ENCODE assay signal across 1 cellular context in genomic region chr4:94152466-94152865, GRCh38.
A peak's percentile ranks its signal among the peaks of the same experiment; 100 is the strongest.
TF ChIP-seq lines count a peak whose summit lies in the region.

No MANE protein-coding gene starts in this region.

TF ChIP-seq in K562, 482 proteins besides CTCF, POLR2A, EP300 and RAD21 (continued from another document):
- TF ChIP-seq CHAMP1 (IDR thresholded peaks at IDR 0.05) (no peak), NCOR1 (IDR thresholded peaks at IDR 0.05) (peak; percentile 9; the same call in 1 of the 2 replicates), KDM2B (CRISPR knock-in tag; IDR thresholded peaks at IDR 0.05) (no peak), ZNF696 (CRISPR knock-in tag; conservative IDR thresholded peaks at IDR 0.05) (no peak), NUFIP1 (IDR thresholded peaks at IDR 0.05; ENCODE audit: partially characterized antibody) (no peak), FIP1L1 (IDR thresholded peaks at IDR 0.05; ENCODE audit: low read depth, low read length, poor library complexity, severe bottlenecking) (no peak), PKNOX1 (IDR thresholded peaks at IDR 0.05) (no peak), RBM15 (IDR thresholded peaks at IDR 0.05; ENCODE audit: insufficient read depth, low read length) (no peak), ARID1B (IDR thresholded peaks at IDR 0.05) (peak; percentile 24; the same call in 1 of the 2 replicates), ZNF311 (CRISPR knock-in tag; IDR thresholded peaks at IDR 0.05) (no peak), ZNF224 (CRISPR knock-in tag; IDR thresholded peaks at IDR 0.05) (no peak), TEAD4 (IDR thresholded peaks at IDR 0.05; ENCODE audit: low read length) (0 out of 2 replicates have a peak, but pooled peaks have one; percentile 29), TEAD4 (CRISPR knock-in tag; IDR thresholded peaks at IDR 0.05; ENCODE audit: borderline replicate concordance) (no peak), ZNF76 (CRISPR knock-in tag; IDR thresholded peaks at IDR 0.05; ENCODE audit: borderline replicate concordance) (no peak), CBFA2T2 (conservative IDR thresholded peaks at IDR 0.05) (peak; percentile 36; the same call in 1 of the 2 replicates), SMAD3 (CRISPR knock-in tag; conservative IDR thresholded peaks at IDR 0.05) (no peak), E2F3 (CRISPR knock-in tag; IDR thresholded peaks at IDR 0.05) (no peak), CBFA2T3 (IDR thresholded peaks at IDR 0.05) (peak; percentile 55; the same call in 1 of the 2 replicates), TAL1 (IDR thresholded peaks at IDR 0.05) (peak; percentile 31; the same call in 1 of the 2 replicates), GABPB2 (CRISPR knock-in tag; conservative IDR thresholded peaks at IDR 0.05) (no peak)
